Comparison of ENCODE assay signal across 10 cellular contexts in genomic region chr7:71131256-71131752, GRCh38. TPM values are rescaled to one million over a fixed set of nuclear protein-coding genes. Genes with fewer than 3 reads are reported as not detected.
A peak's percentile ranks its signal among the peaks of the same experiment; 100 is the strongest.
DNase-seq lines count a peak whose midpoint lies in the region; ATAC-seq and TF ChIP-seq lines count a peak whose summit lies in the region.
"Had no signal": no experiment of that assay in that cellular context is flagged by ENCODE, and none has a peak within 500 bp of the region (broad histone marks: within the 10 kb centered on the region; RNA-seq: fewer than 3 reads in every experiment).

No MANE protein-coding gene starts in this region.

- ATAC-seq in Right ventricle myocardium inferior (peak; percentile 85), aorta (ENCODE audit: low FRiP score) (peak; percentile 71), GM21576 (IDR thresholded peaks at IDR 0.05; ENCODE audit: unreplicated experiment) (no peak)

- H3K4me1 Mint-ChIP-seq in neural crest cell, result peaks cover 20% of the 10 kb centered on the region

- peak overlapping the region; percentile 46 to 51 for H3K4me3 ChIP-seq in esophagus (ENCODE audit: low read depth in 1 of 2, low read length in 2 of 2)
- H3K4me3 ChIP-seq in aorta (ENCODE audit: low read length in 2 of 2), result peak overlapping the region; percentile 55 to 56

- TF ChIP-seq CTCF in neural crest cell (conservative IDR thresholded peaks at IDR 0.05), result peak; percentile 21

- peaks cover 0 to 2% of the 10 kb centered on the region in 2 donors for H3K4me1 ChIP-seq in esophagus (ENCODE audit: control insufficient read depth in 2 of 2, insufficient read depth in 2 of 2, low read length in 1 of 2)
- H3K4me1 ChIP-seq in aorta (ENCODE audit: control insufficient read depth in 1 of 2, insufficient read depth in 2 of 2, low read length in 2 of 2), result no peaks in the 10 kb centered on the region

- H3K27me3 Mint-ChIP-seq in neural crest cell (ENCODE audit: low read depth), result peaks cover 54% of the 10 kb centered on the region

- H3K36me3 Mint-ChIP-seq in neural crest cell (ENCODE audit: low read depth), result no peaks in the 10 kb centered on the region

- H3K9me3 Mint-ChIP-seq in neural crest cell, result no peaks in the 10 kb centered on the region

- peaks cover 0 to 8% of the 10 kb centered on the region in 2 donors for H3K27me3 ChIP-seq in esophagus (ENCODE audit: control insufficient read depth in 1 of 2, insufficient read depth in 2 of 2, low read length in 2 of 2)
- no peaks in the 10 kb centered on the region for H3K27me3 ChIP-seq in aorta (ENCODE audit: control insufficient read depth in 1 of 2, insufficient read depth in 2 of 2, low read length in 1 of 2)

- no peaks in the 10 kb centered on the region for H3K9me3 ChIP-seq in esophagus (ENCODE audit: control insufficient read depth in 2 of 2, insufficient read depth in 1 of 2, low read depth in 1 of 2, low read length in 1 of 2)
- no peaks in the 10 kb centered on the region for H3K9me3 ChIP-seq in aorta (ENCODE audit: control insufficient read depth, low read length)

- H3K27ac Mint-ChIP-seq in neural crest cell (ENCODE audit: unreplicated experiment), result no peak overlapping the region

- DNase-seq in Right ventricle myocardium inferior (ENCODE audit: missing footprints) (peak; percentile 75), cardiac septum (ENCODE audit: low spot score) (no peak), neural crest cell (ENCODE audit: low read depth, low spot score) (peak; percentile 71), aorta (peak; percentile 58 to 92), SW480 (ENCODE audit: low spot score) (no peak), glomerular visceral epithelial cell (ENCODE audit: extremely low spot score) (no peak)
- DNase-seq: DND-41 had no signal

- peak overlapping the region; percentile 92 for H3K4me3 Mint-ChIP-seq in neural crest cell

- H3K36me3 ChIP-seq in esophagus (ENCODE audit: control insufficient read depth in 2 of 2, insufficient read depth in 2 of 2, low read length in 1 of 2), result no peaks in the 10 kb centered on the region
- H3K36me3 ChIP-seq in aorta (ENCODE audit: control insufficient read depth in 1 of 2, insufficient read depth in 2 of 2, low read length in 1 of 2), result no peaks in the 10 kb centered on the region

- intact Hi-C loops in Right ventricle myocardium inferior (cut with DNase I) (loop anchor here (2.0 to 10.0 kb wide), 6 partner anchors 91 to 483 kb away; no protein-coding TSS in a partner anchor), cardiac septum (cut with DNase I) (loop anchor here (2.0 to 5.0 kb wide), 4 partner anchors 106 to 481 kb away; no protein-coding TSS in a partner anchor), aorta (cut with DNase I) (loop anchor here (5.0 to 10.0 kb wide), 5 partner anchors 103 to 603 kb away; no protein-coding TSS in a partner anchor)

- WGBS in esophagus, 2 donors, result 2 to 3% methylated on average over 19 to 62 of the region's 62 CpGs
- WGBS in aorta, 2 donors, result 1% methylated on average over 42 to 62 of the region's 62 CpGs

- H3K27ac ChIP-seq in esophagus (ENCODE audit: low read depth in 2 of 2, low read length in 1 of 2), result peak overlapping the region; percentile 15 to 37
- no peak overlapping the region for H3K27ac ChIP-seq in aorta (ENCODE audit: low read depth in 1 of 2, low read length in 2 of 2)

RNA-seq across cellular contexts. Expression of gene GALNT17, which starts 0.6 kb away (rescaled TPM):
- 78.1 TPM for total RNA-seq in Right ventricle myocardium inferior
- total RNA-seq in cardiac septum, result 60.6 TPM
- 1 to 10 TPM; 1.7 to 6.1 TPM for polyA plus RNA-seq in esophagus
- total RNA-seq in neural crest cell, result 10.4 and 11.0 TPM in 2 replicates
- total RNA-seq in aorta, result 10 to 100 TPM in 1 of 2 donors, 1 to 10 TPM in 1; 5.8 to 22.4 TPM
- polyA plus RNA-seq in aorta, result 1 to 10 TPM; 1.3 to 2.3 TPM
- total RNA-seq: T-helper 1 cell treated with Interleukin-12 subunit alpha and Interleukin-12 subunit beta and Interleukin-4 antibody, amounts not matched to agents 30 ng/mL and 1 ng/mL, for 36 hours had no signal

Comparison
In these comparisons a context has a peak if more than half of its experiments do, and no peak if none do; other contexts are left out.
1. DNase-seq: peak in Right ventricle myocardium inferior (single experiment), neural crest cell (single experiment) and aorta (2 of 2); none in cardiac septum (single experiment), SW480 (single experiment) and glomerular visceral epithelial cell (single experiment).
2. H3K27ac ChIP-seq: peak in esophagus (2 of 2); none in aorta (0 of 2).